In genomic region chr3:195850857-195851531, GRCh38 we compare ENCODE assay signal across 8 cellular contexts. TPM values are rescaled to one million over a fixed set of nuclear protein-coding genes. Genes with fewer than 3 reads are reported as not detected.
A peak's percentile ranks its signal among the peaks of the same experiment; 100 is the strongest.
DNase-seq lines count a peak whose midpoint lies in the region; ATAC-seq, FAIRE-seq and TF ChIP-seq lines count a peak whose summit lies in the region.

No MANE protein-coding gene starts in this region.

- H3K4me2 ChIP-seq in A549: peak overlapping the region; percentile 53

- H3K9me3 ChIP-seq in A549 (no peaks in the 10 kb centered on the region), small intestine (ENCODE audit: control insufficient read depth, low read depth) (no peaks in the 10 kb centered on the region)

- no peak for TF ChIP-seq POLR2A in A549 (IDR thresholded peaks at IDR 0.05; ENCODE audit: low read length)

- CTCF ChIA-PET in A549 (lab: Yijun Ruan, JAX): interaction anchor here (0.6 to 11.1 kb wide), 38 partner anchors 8 to 231 kb away, joined by 3 to 206 read pairs (median 4); partner anchors contain the start of gene MUC20

- H3K4me3 ChIP-seq in A549 (no peak overlapping the region), small intestine (ENCODE audit: low read depth in 1 of 2, low read length in 2 of 2) (no peak overlapping the region)

- 29% methylated on average over 30 of the region's 31 CpGs for WGBS in A549 (ENCODE audit: missing lambda C conversion rate)
- WGBS in small intestine, 3 donors: 7 to 24% (median 13%) methylated on average over 31 of the region's 31 CpGs

- H3K36me3 ChIP-seq in small intestine (ENCODE audit: control insufficient read depth in 2 of 2, insufficient read depth in 2 of 2, low read length in 2 of 2): no peaks in the 10 kb centered on the region

- peak; percentile 89 to 90 for TF ChIP-seq RAD21 in A549 (conservative IDR thresholded peaks at IDR 0.05 in 1 of 2, IDR thresholded peaks at IDR 0.05 in 1 of 2)

- peak; percentile 69 to 88 for DNase-seq in A549 (ENCODE audit: low read depth in 1 of 2, low spot score in 1 of 2)
- peak; percentile 52 for DNase-seq in NCI-H2081 treated with DMSO at 0.1 percent for 48 hours (lab: John Stamatoyannopoulos, UW)
- DNase-seq in T1000 (lab: John Stamatoyannopoulos, UW): peak; percentile 65
- peak; percentile 95 for DNase-seq in astrocyte of the hippocampus (ENCODE audit: low read depth, low spot score)
- DNase-seq in hypothalamus (lab: John Stamatoyannopoulos, UW): peak in 48 of 51 donors; percentile 11 to 91 (median 72)
- DNase-seq in small intestine: peak; percentile 93

- TF ChIP-seq EP300 in A549 (IDR thresholded peaks at IDR 0.05): no peak

- peak; percentile 99 for TF ChIP-seq CTCF in A549 (IDR thresholded peaks at IDR 0.05)

- FAIRE-seq in A549 (lab: Jason Lieb, UNC) (no peak), small intestine (lab: Jason Lieb, UNC) (no peak)

- ATAC-seq in A549 (peak; percentile 80 to 83), GM18511 (IDR thresholded peaks at IDR 0.05; ENCODE audit: unreplicated experiment) (peak; percentile 81), HG03039 (IDR thresholded peaks at IDR 0.05; ENCODE audit: unreplicated experiment) (peak; percentile 72)

- no peak overlapping the region for H3K27ac ChIP-seq in A549
- no peak overlapping the region for H3K27ac ChIP-seq in small intestine (ENCODE audit: low read depth in 1 of 2, low read length in 1 of 2)

- H3K4me1 ChIP-seq in A549: peaks cover 14% of the 10 kb centered on the region
- peaks cover 0 to 2% of the 10 kb centered on the region in 2 donors for H3K4me1 ChIP-seq in small intestine (ENCODE audit: control insufficient read depth in 2 of 2, insufficient read depth in 1 of 2, low read depth in 1 of 2, low read length in 1 of 2)

- POLR2A ChIA-PET in A549 (lab: Yijun Ruan, JAX): no interaction called here

- H3K27me3 ChIP-seq in small intestine (ENCODE audit: control insufficient read depth in 2 of 2, insufficient read depth in 2 of 2, low read length in 2 of 2): no peaks in the 10 kb centered on the region

TF ChIP-seq in A549, 52 proteins besides CTCF, POLR2A, EP300 and RAD21:
- TF ChIP-seq RFX5 (IDR thresholded peaks at IDR 0.05): peak; percentile 37; the same call in 1 of the 2 replicates
- peak; percentile 87 for TF ChIP-seq SMC3 (IDR thresholded peaks at IDR 0.05)
- TF ChIP-seq POLR2AphosphoS2 (conservative IDR thresholded peaks at IDR 0.05; ENCODE audit: low read length): no peak

RNA-seq across cellular contexts. Expression of gene MUC4, which starts 39.3 kb away (rescaled TPM):
- polyA plus RNA-seq in A549 (2011; rRNA removed): 0.04 TPM in 1 of 2 replicates, not detected in the other
- polyA plus RNA-seq in A549 (2012; cell fraction: cytosol; rRNA removed): 0.01 and 0.03 TPM in 2 replicates
- 0.01 TPM in 1 of 2 replicates, not detected in the other for polyA plus RNA-seq in A549 (2012; cell fraction: nucleus; rRNA removed)
- not detected in 3 replicates for polyA plus RNA-seq in A549 (2017; fragmentation: RNase III; extraction: RNeasy Plus Mini Kit Qiagen cat#74134 plus additional on column Dnase treatment)
- 0.04 TPM in 1 of 2 replicates, not detected in the other for polyA minus RNA-seq in A549 (2011; rRNA and poly(A)+ RNA removed)
- polyA plus RNA-seq in small intestine: 1 to 10 TPM in 1 of 3 donors, under 1 TPM in 2; under 0.01 to 3.8 (median 0.27) TPM

RNA-seq across cellular contexts. Expression of gene TNK2, which starts 57.4 kb away (rescaled TPM):
- polyA plus RNA-seq in A549 (2011; rRNA removed) (2.2 and 3.8 TPM in 2 replicates), A549 (2017; fragmentation: RNase III; extraction: RNeasy Plus Mini Kit Qiagen cat#74134 plus additional on column Dnase treatment) (11.3 to 12.7 TPM (median 12.5 TPM) in 3 replicates), small intestine (10 to 100 TPM in 2 of 3 donors, 1 to 10 TPM in 1; 6.7 to 17.8 (median 14.6) TPM)
- 8.2 and 11.2 TPM in 2 replicates for polyA plus RNA-seq in A549 (2012; cell fraction: cytosol; rRNA removed)
- polyA plus RNA-seq in A549 (2012; cell fraction: nucleus; rRNA removed): 46.2 and 50.4 TPM in 2 replicates
- polyA minus RNA-seq in A549 (2011; rRNA and poly(A)+ RNA removed): 3.3 and 8.4 TPM in 2 replicates
